8 cellular contexts compared by ENCODE assay signal in genomic region chr1:46413596-46413985, GRCh38. TPM values are rescaled to one million over a fixed set of nuclear protein-coding genes. Genes with fewer than 3 reads are reported as not detected.
DNase-seq lines count a peak whose midpoint lies in the region; ATAC-seq and TF ChIP-seq lines count a peak whose summit lies in the region.

No MANE protein-coding gene starts in this region.

- H3K79me2 ChIP-seq in GM23248 (ENCODE audit: insufficient read depth) (no peaks in the 10 kb centered on the region), fibroblast of lung (ENCODE audit: control insufficient read depth, insufficient read depth, low read length) (no peaks in the 10 kb centered on the region)

- TF ChIP-seq CTCF in fibroblast of lung (conservative IDR thresholded peaks at IDR 0.05 in 1 of 2, IDR thresholded peaks at IDR 0.05 in 1 of 2; ENCODE audit: low read depth in 1 of 2, low read length in 2 of 2): peak; percentile 20 to 39

- H3K9me3 ChIP-seq in GM23248 (ENCODE audit: low read depth) (no peaks in the 10 kb centered on the region), T-helper 17 cell (ENCODE audit: control insufficient read depth, low read length, poor library complexity, severe bottlenecking) (no peaks in the 10 kb centered on the region), fibroblast of lung (ENCODE audit: control insufficient read depth, insufficient read depth, low read depth, low read length) (no peaks in the 10 kb centered on the region)

- H3K9me2 ChIP-seq in GM23248 (ENCODE audit: insufficient read depth): no peaks in the 10 kb centered on the region

- peak; percentile 48 for DNase-seq in D341Med (ENCODE audit: low spot score)
- peak; percentile 35 for DNase-seq in GM23248
- DNase-seq in T-helper 17 cell: peak in 1 of 3 donors; percentile 45
- DNase-seq in fibroblast of lung (ENCODE audit: low read depth in 2 of 2): no peak
- no peak for DNase-seq in NCI-H2196 treated with DMSO at 0.1 percent for 48 hours (lab: John Stamatoyannopoulos, UW; ENCODE audit: unreplicated experiment)
- DNase-seq in COR-L47 (lab: John Stamatoyannopoulos, UW): no peak
- DNase-seq in DMS79 treated with DMSO at 0.1 percent for 48 hours (lab: John Stamatoyannopoulos, UW): no peak
- no peak for DNase-seq in SHP77 treated with DMSO at 0.1 percent for 48 hours (lab: John Stamatoyannopoulos, UW)

- H4K20me1 ChIP-seq in GM23248 (ENCODE audit: insufficient read depth) (no peaks in the 10 kb centered on the region), fibroblast of lung (ENCODE audit: control insufficient read depth, extremely low read depth, insufficient read depth, low read length) (no peaks in the 10 kb centered on the region)

- H2AFZ ChIP-seq in GM23248: no peak overlapping the region
- H2AFZ ChIP-seq in fibroblast of lung (ENCODE audit: low read length): no peak overlapping the region

- peaks cover 2% of the 10 kb centered on the region for H3K36me3 Mint-ChIP-seq in T-helper 17 cell (ENCODE audit: low read depth)

- H3K36me3 ChIP-seq in GM23248 (ENCODE audit: low read depth) (no peaks in the 10 kb centered on the region), fibroblast of lung (ENCODE audit: control insufficient read depth, insufficient read depth, low read length) (no peaks in the 10 kb centered on the region)

- peak; percentile 94 for ATAC-seq in T-helper 17 cell

- H3K9ac ChIP-seq in GM23248 (no peak overlapping the region), fibroblast of lung (ENCODE audit: insufficient read depth, low read length) (no peak overlapping the region)

- H3K4me1 Mint-ChIP-seq in T-helper 17 cell: peaks cover 19% of the 10 kb centered on the region

- 78 to 80% methylated on average over 5 to 7 of the region's 7 CpGs for WGBS in GM23248 (ENCODE audit: low coverage in 1 of 2, low lambda C conversion rate in 2 of 2, missing lambda C conversion rate in 2 of 2), 2 experiments

- H3K4me2 ChIP-seq in GM23248 (ENCODE audit: unreplicated experiment): no peak overlapping the region
- H3K4me2 ChIP-seq in fibroblast of lung (ENCODE audit: extremely low read depth, insufficient read depth, low read length): no peak overlapping the region

- peak overlapping the region; percentile 98 for H3K27ac Mint-ChIP-seq in T-helper 17 cell

- H3K27ac ChIP-seq in GM23248: no peak overlapping the region
- no peak overlapping the region for H3K27ac ChIP-seq in fibroblast of lung (ENCODE audit: insufficient read depth, low read length)

- no peak overlapping the region for H3K4me3 Mint-ChIP-seq in T-helper 17 cell

- no peak overlapping the region for H3K4me3 ChIP-seq in GM23248
- no peak overlapping the region for H3K4me3 ChIP-seq in fibroblast of lung (replicated peaks in 1 of 4; ENCODE audit: control extremely low read depth in 1 of 4, insufficient read depth in 1 of 4, low read depth in 3 of 4, low read length in 4 of 4)

- in situ Hi-C loops in GM23248 (cut with MboI): no loop called here

- H3K27me3 Mint-ChIP-seq in T-helper 17 cell: no peaks in the 10 kb centered on the region

- H3K27me3 ChIP-seq in GM23248 (replicated peaks; ENCODE audit: insufficient read depth) (no peaks in the 10 kb centered on the region), fibroblast of lung (ENCODE audit: control insufficient read depth, insufficient read depth, low read length) (peaks cover 2% of the 10 kb centered on the region)

- no peaks in the 10 kb centered on the region for H3F3A ChIP-seq in GM23248 (ENCODE audit: insufficient read depth)

- H3K4me1 ChIP-seq in GM23248 (ENCODE audit: insufficient read depth) (no peaks in the 10 kb centered on the region), fibroblast of lung (ENCODE audit: control insufficient read depth, extremely low read depth, insufficient read depth, low read length) (no peaks in the 10 kb centered on the region)

RNA-seq across cellular contexts. Expression of gene FAAH, which starts 19.5 kb away (rescaled TPM):
- total RNA-seq in GM23248 (2014; rRNA removed; shearing (Covaris generic)): 0.38 and 0.97 TPM in 2 replicates
- 0.74 and 0.98 TPM in 2 replicates for polyA plus RNA-seq in GM23248 (2016; fragmentation: Nextera tagmentation; extraction: Ambion mirVana)
- total RNA-seq in T-helper 17 cell: 1 to 10 TPM; 6.5 to 9.4 TPM
- 1.7 and 2.1 TPM in 2 replicates for total RNA-seq in fibroblast of lung
- polyA plus RNA-seq in fibroblast of lung: 0.27 and 0.61 TPM in 2 replicates
- 0.23 and 0.78 TPM in 2 replicates for polyA plus RNA-seq in fibroblast of lung (2012)
- polyA minus RNA-seq in fibroblast of lung (ENCODE audit: low replicate concordance): 0.12 and 1.5 TPM in 2 replicates

Comparison
In these comparisons a context has a peak if more than half of its experiments do, and no peak if none do; other contexts are left out.
1. DNase-seq: peak in D341Med (single experiment) and GM23248 (single experiment); none in fibroblast of lung (0 of 2), NCI-H2196 treated with DMSO at 0.1 percent for 48 hours (single experiment), COR-L47 (single experiment), DMS79 treated with DMSO at 0.1 percent for 48 hours (single experiment) and SHP77 treated with DMSO at 0.1 percent for 48 hours (single experiment).